1 cellular context compared by ENCODE assay signal in genomic region chrX:115344885-115345653, GRCh38.
TF ChIP-seq lines count a peak whose summit lies in the region.

No MANE protein-coding gene starts in this region.

TF ChIP-seq in SK-N-SH, 30 proteins besides CTCF, POLR2A, EP300 and RAD21 (continued from another document):
- TF ChIP-seq USF2 (IDR thresholded peaks at IDR 0.05; ENCODE audit: borderline replicate concordance, low read depth, low read length) (no peak), POLR2AphosphoS5 (IDR thresholded peaks at IDR 0.05; ENCODE audit: low read depth, low read length) (0 out of 2 replicates have a peak, but pooled peaks have one; percentile 26), MEF2A (IDR thresholded peaks at IDR 0.05; ENCODE audit: borderline replicate concordance, low read depth) (no peak), USF1 (IDR thresholded peaks at IDR 0.05; ENCODE audit: borderline replicate concordance, low read depth) (no peak), RCOR1 (IDR thresholded peaks at IDR 0.05; ENCODE audit: low read length) (no peak), TCF12 (IDR thresholded peaks at IDR 0.05) (peak; percentile 82), RXRA (IDR thresholded peaks at IDR 0.05; ENCODE audit: borderline replicate concordance, low read depth) (peak; percentile 42; the same call in 1 of the 2 replicates), TAF1 (IDR thresholded peaks at IDR 0.05; ENCODE audit: borderline replicate concordance, low read depth, low read length) (no peak), GATA2 (CRISPR knock-in tag; IDR thresholded peaks at IDR 0.05) (no peak), ELF1 (IDR thresholded peaks at IDR 0.05) (no peak), PBX3 (IDR thresholded peaks at IDR 0.05) (peak; percentile 72), CHD2 (IDR thresholded peaks at IDR 0.05; ENCODE audit: low read length, partially characterized antibody) (no peak), FOXJ3 (CRISPR knock-in tag; IDR thresholded peaks at IDR 0.05) (no peak), MXI1 (IDR thresholded peaks at IDR 0.05; ENCODE audit: low read depth, low read length) (no peak), SMC3 (IDR thresholded peaks at IDR 0.05; ENCODE audit: low read depth, low read length) (peak; percentile 17; the same call in 1 of the 2 replicates), YY1 (IDR thresholded peaks at IDR 0.05; ENCODE audit: low read depth) (no peak), FOXM1 (IDR thresholded peaks at IDR 0.05; ENCODE audit: low read depth) (0 out of 2 replicates have a peak, but pooled peaks have one; percentile 41), MAX (IDR thresholded peaks at IDR 0.05; ENCODE audit: low read depth) (peak; percentile 61; the same call in 1 of the 2 replicates), JUND (IDR thresholded peaks at IDR 0.05) (peak; percentile 79), NFIC (IDR thresholded peaks at IDR 0.05; ENCODE audit: borderline replicate concordance) (peak; percentile 88), REST (IDR thresholded peaks at IDR 0.05; ENCODE audit: low read depth, low read length) (no peak)
